ENCODE assay signal across 12 cellular contexts in genomic region chr14:67491741-67492504, GRCh38. TPM values are rescaled to one million over a fixed set of nuclear protein-coding genes. Genes with fewer than 3 reads are reported as not detected.
DNase-seq lines count a peak whose midpoint lies in the region; ATAC-seq and TF ChIP-seq lines count a peak whose summit lies in the region.
"Had no signal": no experiment of that assay in that cellular context is flagged by ENCODE, and none has a peak within 500 bp of the region (broad histone marks: within the 10 kb centered on the region; RNA-seq: fewer than 3 reads in every experiment).

No MANE protein-coding gene starts in this region.

- no peak overlapping the region for H3K4me3 ChIP-seq in spleen

- TF ChIP-seq CTCF in spleen (IDR thresholded peaks at IDR 0.05 in 8 of 11, conservative IDR thresholded peaks at IDR 0.05 in 3 of 11) (no peak), type B pancreatic cell (conservative IDR thresholded peaks at IDR 0.05) (no peak), MCF 10A (IDR thresholded peaks at IDR 0.05; ENCODE audit: unreplicated experiment) (no peak)

- intact Hi-C loops in spleen (cut with DNase I; ENCODE audit: low total_unique reads): no loop called here
- intact Hi-C loops in MCF 10A (cut with micrococcal nuclease): no loop called here

- ATAC-seq in activated T-cell treated with anti-CD3 and anti-CD28 coated beads, Interleukin-2, amount 50 U/mL, for 72 hours (replicated peaks in 1 of 2): no peak

- peaks cover 0 to 25% (median 18%) of the 10 kb centered on the region in 8 donors for H3K9me3 ChIP-seq in spleen

- POLR2A ChIA-PET in MCF 10A (lab: Yijun Ruan, JAX): no interaction called here

- H3K9me3 Mint-ChIP-seq in activated T-cell treated with anti-CD3 and anti-CD28 coated beads, Interleukin-2, amount 50 U/mL, for 24 hours: peaks cover 9% of the 10 kb centered on the region
- peaks cover 3 to 9% of the 10 kb centered on the region in 2 donors for H3K9me3 Mint-ChIP-seq in activated T-cell treated with anti-CD3 and anti-CD28 coated beads, Interleukin-2, amount 50 U/mL, for 72 hours
- H3K9me3 Mint-ChIP-seq in type B pancreatic cell (peaks cover 8% of the 10 kb centered on the region), MCF 10A (ENCODE audit: unreplicated experiment) (peaks cover 11% of the 10 kb centered on the region)
- peaks cover 30% of the 10 kb centered on the region for H3K9me3 Mint-ChIP-seq in activated naive CD4-positive, alpha-beta T cell treated with anti-CD3 and anti-CD28 coated beads, Interleukin-2, amount 10 ng/mL, durations not matched to agents 7 days and 5 days

- H3K36me3 ChIP-seq in spleen: peaks cover 0 to 3% (median under 1%) of the 10 kb centered on the region in 6 donors

- no peak for DNase-seq in activated T-cell treated with anti-CD3 and anti-CD28 coated beads, Interleukin-2, amount 50 U/mL, for 24 hours
- no peak for DNase-seq in activated T-cell treated with anti-CD3 and anti-CD28 coated beads, Interleukin-2, amount 50 U/mL, for 72 hours
- DNase-seq in NCI-H345 (lab: John Stamatoyannopoulos, UW): peak; percentile 87
- peak; percentile 72 for DNase-seq in cerebellar cortex (ENCODE audit: low spot score)
- no peak for DNase-seq in spleen
- DNase-seq in type B pancreatic cell (ENCODE audit: extremely low spot score, unreplicated experiment): no peak
- no peak for DNase-seq in activated naive CD4-positive, alpha-beta T cell treated with anti-CD3 and anti-CD28 coated beads, Interleukin-2, amount 10 ng/mL, durations not matched to agents 7 days and 5 days
- DNase-seq in MCF 10A (ENCODE audit: unreplicated experiment): no peak
- DNase-seq: activated CD4-positive, CD25-positive, alpha-beta regulatory T cell; GF-D8 had no signal

- WGBS in spleen, 5 donors: 72 to 85% (median 82%) methylated on average over 8 to 9 of the region's 9 CpGs

- no peak for TF ChIP-seq POLR2A in spleen (IDR thresholded peaks at IDR 0.05)

- peak overlapping the region in 5 of 8 donors; percentile 9 to 94 (median 67) for H3K27ac ChIP-seq in spleen

- peaks cover 9% of the 10 kb centered on the region for H3K36me3 Mint-ChIP-seq in activated T-cell treated with anti-CD3 and anti-CD28 coated beads, Interleukin-2, amount 50 U/mL, for 24 hours (ENCODE audit: low read depth)
- peaks cover 8% of the 10 kb centered on the region in 2 donors for H3K36me3 Mint-ChIP-seq in activated T-cell treated with anti-CD3 and anti-CD28 coated beads, Interleukin-2, amount 50 U/mL, for 72 hours (ENCODE audit: insufficient read depth in 2 of 2)
- H3K36me3 Mint-ChIP-seq in type B pancreatic cell (peaks cover 5% of the 10 kb centered on the region), MCF 10A (ENCODE audit: insufficient read depth, unreplicated experiment) (no peaks in the 10 kb centered on the region)
- H3K36me3 Mint-ChIP-seq in activated naive CD4-positive, alpha-beta T cell treated with anti-CD3 and anti-CD28 coated beads, Interleukin-2, amount 10 ng/mL, durations not matched to agents 7 days and 5 days: peaks cover 24% of the 10 kb centered on the region

- H3K27me3 ChIP-seq in spleen (replicated peaks in 1 of 7): no peaks in the 10 kb centered on the region

- peaks cover 48% of the 10 kb centered on the region for H3K4me1 Mint-ChIP-seq in activated T-cell treated with anti-CD3 and anti-CD28 coated beads, Interleukin-2, amount 50 U/mL, for 24 hours (ENCODE audit: low read depth)
- peaks cover 32% of the 10 kb centered on the region for H3K4me1 Mint-ChIP-seq in activated T-cell treated with anti-CD3 and anti-CD28 coated beads, Interleukin-2, amount 50 U/mL, for 72 hours (ENCODE audit: low read depth)
- peaks cover 6% of the 10 kb centered on the region for H3K4me1 Mint-ChIP-seq in type B pancreatic cell (ENCODE audit: unreplicated experiment)
- H3K4me1 Mint-ChIP-seq in activated naive CD4-positive, alpha-beta T cell treated with anti-CD3 and anti-CD28 coated beads, Interleukin-2, amount 10 ng/mL, durations not matched to agents 7 days and 5 days: peaks cover 38% of the 10 kb centered on the region
- peaks cover 11% of the 10 kb centered on the region for H3K4me1 Mint-ChIP-seq in MCF 10A (ENCODE audit: insufficient read depth, unreplicated experiment)
- H3K4me1 Mint-ChIP-seq: neural crest cell had no signal

- BruUV-seq in MCF 10A (replicated peaks; lab: Mats Ljungman, UMichigan): no TSS peak

- no peak overlapping the region for H3K4me3 Mint-ChIP-seq in activated T-cell treated with anti-CD3 and anti-CD28 coated beads, Interleukin-2, amount 50 U/mL, for 24 hours
- no peak overlapping the region for H3K4me3 Mint-ChIP-seq in activated T-cell treated with anti-CD3 and anti-CD28 coated beads, Interleukin-2, amount 50 U/mL, for 72 hours
- H3K4me3 Mint-ChIP-seq in type B pancreatic cell: no peak overlapping the region
- H3K4me3 Mint-ChIP-seq in activated naive CD4-positive, alpha-beta T cell treated with anti-CD3 and anti-CD28 coated beads, Interleukin-2, amount 10 ng/mL, durations not matched to agents 7 days and 5 days: no peak overlapping the region
- no peak overlapping the region for H3K4me3 Mint-ChIP-seq in MCF 10A (ENCODE audit: unreplicated experiment)
- H3K4me3 Mint-ChIP-seq: neural crest cell had no signal

- CTCF ChIA-PET in activated naive CD4-positive, alpha-beta T cell treated with anti-CD3 and anti-CD28 coated beads, Interleukin-2, amount 10 ng/mL, durations not matched to agents 7 days and 5 days (lab: Charles Lee): interaction anchor here (1.1 kb wide), 1 partner anchor 64 kb away, joined by 3 read pairs; no protein-coding TSS in a partner anchor
- CTCF ChIA-PET in MCF 10A (lab: Yijun Ruan, JAX): no interaction called here

- H3K4me1 ChIP-seq in spleen: peaks cover 18 to 61% (median 40%) of the 10 kb centered on the region in 6 donors

- H3K27me3 Mint-ChIP-seq in activated T-cell treated with anti-CD3 and anti-CD28 coated beads, Interleukin-2, amount 50 U/mL, for 24 hours: no peaks in the 10 kb centered on the region
- peaks cover 12% of the 10 kb centered on the region for H3K27me3 Mint-ChIP-seq in activated T-cell treated with anti-CD3 and anti-CD28 coated beads, Interleukin-2, amount 50 U/mL, for 72 hours (ENCODE audit: low read depth)
- H3K27me3 Mint-ChIP-seq in type B pancreatic cell (peaks cover 3% of the 10 kb centered on the region), MCF 10A (ENCODE audit: insufficient read depth, unreplicated experiment) (no peaks in the 10 kb centered on the region)
- H3K27me3 Mint-ChIP-seq in activated naive CD4-positive, alpha-beta T cell treated with anti-CD3 and anti-CD28 coated beads, Interleukin-2, amount 10 ng/mL, durations not matched to agents 7 days and 5 days: peaks cover 34% of the 10 kb centered on the region

- peak overlapping the region; percentile 17 for H3K27ac Mint-ChIP-seq in activated T-cell treated with anti-CD3 and anti-CD28 coated beads, Interleukin-2, amount 50 U/mL, for 24 hours
- H3K27ac Mint-ChIP-seq in activated T-cell treated with anti-CD3 and anti-CD28 coated beads, Interleukin-2, amount 50 U/mL, for 72 hours: no peak overlapping the region
- H3K27ac Mint-ChIP-seq in type B pancreatic cell (no peak overlapping the region), MCF 10A (ENCODE audit: low read depth, unreplicated experiment) (no peak overlapping the region)
- H3K27ac Mint-ChIP-seq in activated naive CD4-positive, alpha-beta T cell treated with anti-CD3 and anti-CD28 coated beads, Interleukin-2, amount 10 ng/mL, durations not matched to agents 7 days and 5 days: no peak overlapping the region

RNA-seq across cellular contexts. Expression of gene TMEM229B, which starts 3.4 kb away (rescaled TPM):
- total RNA-seq in activated T-cell treated with anti-CD3 and anti-CD28 coated beads, Interleukin-2, amount 50 U/mL, for 72 hours: under 1 TPM; 0.32 to 0.79 TPM
- total RNA-seq in spleen: 10 to 100 TPM; 20.1 to 36.0 (median 29.0) TPM
- 10 to 100 TPM in 1 of 3 donors, 1 to 10 TPM in 2; 3.0 to 10.0 (median 3.4) TPM for polyA plus RNA-seq in spleen
- 2.1 and 2.7 TPM in 2 replicates for total RNA-seq in type B pancreatic cell (ENCODE audit: low replicate concordance)
- 0.17 and 0.37 TPM in 2 replicates for total RNA-seq in MCF 10A (2022)
- total RNA-seq: LHCN-M2 had no signal

RNA-seq across cellular contexts. Expression of gene PLEKHH1, which starts 41.2 kb away (rescaled TPM):
- total RNA-seq in activated T-cell treated with anti-CD3 and anti-CD28 coated beads, Interleukin-2, amount 50 U/mL, for 72 hours: 1 to 10 TPM; 1.0 to 1.2 TPM
- total RNA-seq in spleen: 1 to 10 TPM; 1.7 to 7.1 (median 5.0) TPM
- 1 to 10 TPM in 2 of 3 donors, under 1 TPM in 1; 0.56 to 5.1 (median 1.1) TPM for polyA plus RNA-seq in spleen
- total RNA-seq in type B pancreatic cell (ENCODE audit: low replicate concordance): 25.3 and 40.0 TPM in 2 replicates
- 5.8 and 6.0 TPM in 2 replicates for total RNA-seq in MCF 10A (2022)

Comparison
In these comparisons a context has a peak if more than half of its experiments do, and no peak if none do; other contexts are left out.
1. DNase-seq: peak in NCI-H345 (single experiment) and cerebellar cortex (single experiment); none in activated T-cell treated with anti-CD3 and anti-CD28 coated beads, Interleukin-2, amount 50 U/mL, for 24 hours (single experiment), activated T-cell treated with anti-CD3 and anti-CD28 coated beads, Interleukin-2, amount 50 U/mL, for 72 hours (0 of 2), spleen (single experiment), type B pancreatic cell (single experiment), activated naive CD4-positive, alpha-beta T cell treated with anti-CD3 and anti-CD28 coated beads, Interleukin-2, amount 10 ng/mL, durations not matched to agents 7 days and 5 days (single experiment) and MCF 10A (single experiment).